Comparison of ENCODE assay signal across 18 cellular contexts in genomic region chr6:128666405-128666804, GRCh38.
DNase-seq lines count a peak whose midpoint lies in the region; ATAC-seq and TF ChIP-seq lines count a peak whose summit lies in the region.
"Had no signal": no experiment of that assay in that cellular context is flagged by ENCODE, and none has a peak within 500 bp of the region (broad histone marks: within the 10 kb centered on the region; RNA-seq: fewer than 3 reads in every experiment).

No MANE protein-coding gene starts in this region.

- no peaks in the 10 kb centered on the region for H3K36me3 Mint-ChIP-seq in GM23338 (ENCODE audit: low read depth)
- no peaks in the 10 kb centered on the region for H3K36me3 Mint-ChIP-seq in CD8-positive, alpha-beta memory T cell
- H3K36me3 Mint-ChIP-seq: CD14-positive monocyte; CD4-positive, alpha-beta memory T cell; CD4-positive, CD25-positive, alpha-beta regulatory T cell had no signal

- 0 out of 2 replicates have a peak, but pooled peaks cover 7% of the 10 kb centered on the region for H3K9me2 ChIP-seq in GM23338 (ENCODE audit: insufficient read depth)

- intact Hi-C loops in Right ventricle myocardium superior (cut with DNase I) (no loop called here), cardiac septum (cut with DNase I) (no loop called here), left ventricle myocardium inferior (cut with micrococcal nuclease) (no loop called here)

- H3K4me3 ChIP-seq in GM23338 (no peak overlapping the region), left ventricle myocardium inferior (no peak overlapping the region)
- H3K4me3 ChIP-seq in CD8-positive, alpha-beta memory T cell (ENCODE audit: low read length) = no peak overlapping the region
- H3K4me3 ChIP-seq: BLaER1 had no signal

- H2AFZ ChIP-seq in GM23338 = peak overlapping the region; percentile 20; the same call in 1 of the 2 replicates

- H3K9me3 ChIP-seq in left ventricle myocardium inferior (replicated peaks) = no peaks in the 10 kb centered on the region
- no peaks in the 10 kb centered on the region for H3K9me3 ChIP-seq in CD8-positive, alpha-beta memory T cell (ENCODE audit: low read length)
- H3K9me3 ChIP-seq: BE2C, BLaER1, Caco-2 had no signal

- H3K27ac Mint-ChIP-seq in GM23338 = no peak overlapping the region
- H3K27ac Mint-ChIP-seq in CD8-positive, alpha-beta memory T cell = no peak overlapping the region
- H3K27ac Mint-ChIP-seq: CD4-positive, alpha-beta memory T cell; CD4-positive, CD25-positive, alpha-beta regulatory T cell had no signal

- no peak overlapping the region for H3K4me2 ChIP-seq in GM23338
- H3K4me2 ChIP-seq: BLaER1 had no signal

- no peaks in the 10 kb centered on the region for H3K4me1 Mint-ChIP-seq in GM23338
- no peaks in the 10 kb centered on the region for H3K4me1 Mint-ChIP-seq in CD8-positive, alpha-beta memory T cell
- H3K4me1 Mint-ChIP-seq: CD14-positive monocyte; CD4-positive, alpha-beta memory T cell had no signal

- no peak overlapping the region for H3K4me3 Mint-ChIP-seq in GM23338
- no peak overlapping the region for H3K4me3 Mint-ChIP-seq in CD8-positive, alpha-beta memory T cell
- H3K4me3 Mint-ChIP-seq: CD14-positive monocyte; CD4-positive, alpha-beta memory T cell; CD4-positive, CD25-positive, alpha-beta regulatory T cell had no signal

- H3K36me3 ChIP-seq in GM23338 (ENCODE audit: insufficient read depth) = no peaks in the 10 kb centered on the region
- H3K36me3 ChIP-seq in left ventricle myocardium inferior = no peaks in the 10 kb centered on the region
- H3K36me3 ChIP-seq in CD8-positive, alpha-beta memory T cell (ENCODE audit: insufficient read depth, low read length) = no peaks in the 10 kb centered on the region
- H3K36me3 ChIP-seq: BE2C, BLaER1 had no signal

- DNase-seq in Right ventricle myocardium superior = no peak
- DNase-seq in cardiac septum (ENCODE audit: low spot score) = no peak
- no peak for DNase-seq in GM23338 (ENCODE audit: low spot score)
- DNase-seq in left ventricle myocardium inferior = no peak
- DNase-seq in CD8-positive, alpha-beta memory T cell = no peak
- DNase-seq in Kasumi-1 (lab: John Stamatoyannopoulos, UW) = no peak
- DNase-seq: 8988T; ACHN; BE2C; C1 segment of cervical spinal cord; Caco-2; Calu3; CD4-positive, alpha-beta memory T cell; CD4-positive, CD25-positive, alpha-beta regulatory T cell; DMS79 treated with DMSO at 0.1 percent for 48 hours; GF-D8 had no signal

- TF ChIP-seq CTCF in GM23338 (conservative IDR thresholded peaks at IDR 0.05; ENCODE audit: low read depth in 2 of 2) (no peak), left ventricle myocardium inferior (IDR thresholded peaks at IDR 0.05; ENCODE audit: borderline replicate concordance) (no peak)

- no peak overlapping the region for H3K27ac ChIP-seq in GM23338 (ENCODE audit: low read depth)
- H3K27ac ChIP-seq in left ventricle myocardium inferior (replicated peaks) = peak overlapping the region; percentile 43
- no peak overlapping the region for H3K27ac ChIP-seq in CD8-positive, alpha-beta memory T cell (ENCODE audit: low read depth, low read length)
- H3K27ac ChIP-seq: BLaER1 had no signal

- ATAC-seq in Right ventricle myocardium superior (ENCODE audit: poor library complexity) (peak; percentile 61), GM23338 (no peak)

- H3K9me3 Mint-ChIP-seq in GM23338 = no peaks in the 10 kb centered on the region
- H3K9me3 Mint-ChIP-seq in CD8-positive, alpha-beta memory T cell = peaks cover 0 to under 1% (median 0%) of the 10 kb centered on the region in 5 donors

- CTCF ChIA-PET in CD8-positive, alpha-beta memory T cell (lab: Charles Lee) = no interaction called here

- POLR2A ChIA-PET in CD8-positive, alpha-beta memory T cell (lab: Charles Lee) = no interaction called here

- no peaks in the 10 kb centered on the region for H3K27me3 ChIP-seq in GM23338 (ENCODE audit: insufficient read depth)
- no peaks in the 10 kb centered on the region for H3K27me3 ChIP-seq in left ventricle myocardium inferior (ENCODE audit: low read depth)
- no peaks in the 10 kb centered on the region for H3K27me3 ChIP-seq in CD8-positive, alpha-beta memory T cell (ENCODE audit: insufficient read depth, low read length, poor library complexity, severe bottlenecking)
- H3K27me3 ChIP-seq: BE2C, BLaER1 had no signal

- H3K27me3 Mint-ChIP-seq in GM23338 (ENCODE audit: insufficient read depth, low read depth, poor library complexity) = no peaks in the 10 kb centered on the region
- peaks cover 0 to 15% of the 10 kb centered on the region in 2 donors for H3K27me3 Mint-ChIP-seq in CD8-positive, alpha-beta memory T cell
- H3K27me3 Mint-ChIP-seq: CD4-positive, CD25-positive, alpha-beta regulatory T cell had no signal

- H3K79me2 ChIP-seq in GM23338 (replicated peaks; ENCODE audit: insufficient read depth) = no peaks in the 10 kb centered on the region

- no peaks in the 10 kb centered on the region for H3K4me1 ChIP-seq in GM23338 (ENCODE audit: insufficient read depth)
- H3K4me1 ChIP-seq in left ventricle myocardium inferior = peaks cover 23% of the 10 kb centered on the region
- no peaks in the 10 kb centered on the region for H3K4me1 ChIP-seq in CD8-positive, alpha-beta memory T cell (ENCODE audit: insufficient read depth, low read length)
- H3K4me1 ChIP-seq: BE2C, BLaER1, Caco-2 had no signal

- no peaks in the 10 kb centered on the region for H3F3A ChIP-seq in GM23338 (replicated peaks; ENCODE audit: low read depth)

- no peaks in the 10 kb centered on the region for H4K20me1 ChIP-seq in GM23338 (replicated peaks; ENCODE audit: insufficient read depth)
- H4K20me1 ChIP-seq: BLaER1 had no signal

TF ChIP-seq in GM23338, 12 proteins besides CTCF, POLR2A, EP300 and RAD21 (continues in another document):
- TF ChIP-seq POLR2AphosphoS5 (IDR thresholded peaks at IDR 0.05; ENCODE audit: low read depth) (no peak), ZNF114 (CRISPR knock-in tag; IDR thresholded peaks at IDR 0.05) (no peak)
- TF ChIP-seq, protein P1, sequence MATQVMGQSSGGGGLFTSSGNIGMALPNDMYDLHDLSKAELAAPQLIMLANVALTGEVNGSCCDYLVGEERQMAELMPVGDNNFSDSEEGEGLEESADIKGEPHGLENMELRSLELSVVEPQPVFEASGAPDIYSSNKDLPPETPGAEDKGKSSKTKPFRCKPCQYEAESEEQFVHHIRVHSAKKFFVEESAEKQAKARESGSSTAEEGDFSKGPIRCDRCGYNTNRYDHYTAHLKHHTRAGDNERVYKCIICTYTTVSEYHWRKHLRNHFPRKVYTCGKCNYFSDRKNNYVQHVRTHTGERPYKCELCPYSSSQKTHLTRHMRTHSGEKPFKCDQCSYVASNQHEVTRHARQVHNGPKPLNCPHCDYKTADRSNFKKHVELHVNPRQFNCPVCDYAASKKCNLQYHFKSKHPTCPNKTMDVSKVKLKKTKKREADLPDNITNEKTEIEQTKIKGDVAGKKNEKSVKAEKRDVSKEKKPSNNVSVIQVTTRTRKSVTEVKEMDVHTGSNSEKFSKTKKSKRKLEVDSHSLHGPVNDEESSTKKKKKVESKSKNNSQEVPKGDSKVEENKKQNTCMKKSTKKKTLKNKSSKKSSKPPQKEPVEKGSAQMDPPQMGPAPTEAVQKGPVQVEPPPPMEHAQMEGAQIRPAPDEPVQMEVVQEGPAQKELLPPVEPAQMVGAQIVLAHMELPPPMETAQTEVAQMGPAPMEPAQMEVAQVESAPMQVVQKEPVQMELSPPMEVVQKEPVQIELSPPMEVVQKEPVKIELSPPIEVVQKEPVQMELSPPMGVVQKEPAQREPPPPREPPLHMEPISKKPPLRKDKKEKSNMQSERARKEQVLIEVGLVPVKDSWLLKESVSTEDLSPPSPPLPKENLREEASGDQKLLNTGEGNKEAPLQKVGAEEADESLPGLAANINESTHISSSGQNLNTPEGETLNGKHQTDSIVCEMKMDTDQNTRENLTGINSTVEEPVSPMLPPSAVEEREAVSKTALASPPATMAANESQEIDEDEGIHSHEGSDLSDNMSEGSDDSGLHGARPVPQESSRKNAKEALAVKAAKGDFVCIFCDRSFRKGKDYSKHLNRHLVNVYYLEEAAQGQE (IDR thresholded peaks at IDR 0.05; ENCODE audit: unreplicated experiment) = no peak
